8 cellular contexts compared by ENCODE assay signal in genomic region chr5:136953346-136954069, GRCh38.
DNase-seq lines count a peak whose midpoint lies in the region; ATAC-seq and TF ChIP-seq lines count a peak whose summit lies in the region.
"Not testable (repeated sequence)": the region's sequence is repeated elsewhere in the genome, so short reads cannot be mapped to it uniquely, and the experiment has no call there.

No MANE protein-coding gene starts in this region.

- H3K27me3 ChIP-seq in HUES64 (ENCODE audit: insufficient read depth, low read length); hepatocyte; lung (ENCODE audit: control insufficient read depth, insufficient read depth); thyroid gland: not testable (repeated sequence)

- intact Hi-C loops in activated CD4-positive, alpha-beta T cell treated with anti-CD3 and anti-CD28 coated beads for 36 hours (cut with DNase I, micrococcal nuclease); thyroid gland (cut with DNase I): not testable (repeated sequence)

- ATAC-seq in activated CD4-positive, alpha-beta T cell treated with anti-CD3 and anti-CD28 coated beads for 36 hours, result not testable (repeated sequence)
- peak; percentile 82 for ATAC-seq in lung (ENCODE audit: insufficient read depth, low FRiP score)

- H3K4me3 Mint-ChIP-seq in activated CD4-positive, alpha-beta T cell treated with anti-CD3 and anti-CD28 coated beads for 36 hours, result not testable (repeated sequence)

- not testable (repeated sequence) for H3K79me2 ChIP-seq in hepatocyte

- not testable (repeated sequence) for H2AFZ ChIP-seq in hepatocyte

- H3K4me2 ChIP-seq in hepatocyte, result not testable (repeated sequence)

- H3K9me2 ChIP-seq in hepatocyte (replicated peaks; ENCODE audit: insufficient read depth), result not testable (repeated sequence)

- not testable (repeated sequence) for TF ChIP-seq POLR2A in thyroid gland (IDR thresholded peaks at IDR 0.05)

- H3K36me3 Mint-ChIP-seq in activated CD4-positive, alpha-beta T cell treated with anti-CD3 and anti-CD28 coated beads for 36 hours (ENCODE audit: low read depth), result not testable (repeated sequence)

- POLR2A ChIA-PET in activated CD4-positive, alpha-beta T cell treated with anti-CD3 and anti-CD28 coated beads for 36 hours (lab: Charles Lee), result not testable (repeated sequence)

- DNase-seq in ELF-1 (ENCODE audit: low read depth, low spot score) (peak; percentile 86), NCI-H82 treated with DMSO at 0.1 percent for 48 hours (lab: John Stamatoyannopoulos, UW; ENCODE audit: unreplicated experiment) (peak; percentile 4), hepatocyte (ENCODE audit: low spot score) (peak; percentile 56), iPS-NIHi7 (ENCODE audit: extremely low spot score) (peak; percentile 32), lung (ENCODE audit: low spot score) (peak; percentile 71), thyroid gland (peak; percentile 76 to 86)
- peak; percentile 3 for DNase-seq in activated CD4-positive, alpha-beta T cell treated with anti-CD3 and anti-CD28 coated beads for 36 hours

- CTCF ChIA-PET in activated CD4-positive, alpha-beta T cell treated with anti-CD3 and anti-CD28 coated beads for 36 hours (lab: Charles Lee), result not testable (repeated sequence)

- H3K27me3 Mint-ChIP-seq in activated CD4-positive, alpha-beta T cell treated with anti-CD3 and anti-CD28 coated beads for 36 hours, result not testable (repeated sequence)

- 46% methylated on average over 8 of the region's 8 CpGs for WGBS in HUES64
- 44% methylated on average over 8 of the region's 8 CpGs for WGBS in hepatocyte (ENCODE audit: low lambda C conversion rate, missing lambda C conversion rate)
- WGBS in lung, 2 donors, result 39 to 50% methylated on average over 8 of the region's 8 CpGs
- WGBS in thyroid gland, 2 donors, result 21 to 23% methylated on average over 6 of the region's 8 CpGs

- not testable (repeated sequence) for H3K9me3 ChIP-seq in HUES64 (ENCODE audit: insufficient read depth, low read depth, low read length); hepatocyte (ENCODE audit: low read depth); lung (ENCODE audit: control insufficient read depth in 2 of 2, insufficient read depth in 1 of 2, low read length in 1 of 2); thyroid gland

- not testable (repeated sequence) for H3K9ac ChIP-seq in HUES64 (ENCODE audit: low read depth, low read length)

- H4K20me1 ChIP-seq in hepatocyte (ENCODE audit: insufficient read depth, poor library complexity, severe bottlenecking), result not testable (repeated sequence)

- H3K36me3 ChIP-seq in HUES64 (ENCODE audit: insufficient read depth, low read length); hepatocyte (replicated peaks; ENCODE audit: insufficient read depth, low read depth); lung (ENCODE audit: control insufficient read depth in 2 of 2, insufficient read depth in 2 of 2, low read length in 2 of 2); thyroid gland: not testable (repeated sequence)

- peak overlapping the region; percentile 32; the same call in 1 of the 2 replicates for H3K27ac ChIP-seq in HUES64 (ENCODE audit: low read depth, low read length)
- H3K27ac ChIP-seq in hepatocyte; lung (ENCODE audit: low read depth in 1 of 2, low read length in 1 of 2); thyroid gland: not testable (repeated sequence)

- H3K4me3 ChIP-seq in HUES64 (ENCODE audit: low read length); hepatocyte; lung; thyroid gland (replicated peaks in 1 of 3): not testable (repeated sequence)

- not testable (repeated sequence) for H3K27ac Mint-ChIP-seq in activated CD4-positive, alpha-beta T cell treated with anti-CD3 and anti-CD28 coated beads for 36 hours

- H3K9me3 Mint-ChIP-seq in activated CD4-positive, alpha-beta T cell treated with anti-CD3 and anti-CD28 coated beads for 36 hours (ENCODE audit: low read depth), result peaks cover 12% of the 10 kb centered on the region

- H3K4me1 ChIP-seq in HUES64 (ENCODE audit: insufficient read depth, low read length); hepatocyte (ENCODE audit: insufficient read depth); lung (ENCODE audit: control insufficient read depth in 2 of 2, insufficient read depth in 2 of 2, low read length in 2 of 2); thyroid gland: not testable (repeated sequence)

- TF ChIP-seq CTCF in hepatocyte (IDR thresholded peaks at IDR 0.05; ENCODE audit: poor library complexity); lung (IDR thresholded peaks at IDR 0.05; ENCODE audit: control extremely low read depth, extremely low read depth); thyroid gland (IDR thresholded peaks at IDR 0.05): not testable (repeated sequence)

- not testable (repeated sequence) for H3K4me1 Mint-ChIP-seq in activated CD4-positive, alpha-beta T cell treated with anti-CD3 and anti-CD28 coated beads for 36 hours

Comparison
In these comparisons a context has a peak if more than half of its experiments do, and no peak if none do; other contexts are left out.
1. DNase-seq: peak in every context shown above with its lines; median percentile 86 in ELF-1; 81 in thyroid gland; 71 in lung; 56 in hepatocyte; 32 in iPS-NIHi7; 4 in NCI-H82 treated with DMSO at 0.1 percent for 48 hours; 3 in activated CD4-positive, alpha-beta T cell treated with anti-CD3 and anti-CD28 coated beads for 36 hours.